Comparison of ENCODE assay signal across 8 cellular contexts in genomic region chrX:53422915-53423268, GRCh38. TPM values are rescaled to one million over a fixed set of nuclear protein-coding genes. Genes with fewer than 3 reads are reported as not detected.
DNase-seq lines count a peak whose midpoint lies in the region; ATAC-seq and TF ChIP-seq lines count a peak whose summit lies in the region.

No MANE protein-coding gene starts in this region.

- H3K27ac ChIP-seq in PC-9 = no peak overlapping the region

- H3K27me3 Mint-ChIP-seq in osteocyte (ENCODE audit: unreplicated experiment) = no peaks in the 10 kb centered on the region

- H3K27ac Mint-ChIP-seq in osteocyte (ENCODE audit: unreplicated experiment) = peak overlapping the region; percentile 99

- peak; percentile 31 for DNase-seq in DMS114 treated with DMSO at 0.1 percent for 48 hours (lab: John Stamatoyannopoulos, UW; ENCODE audit: unreplicated experiment)
- no peak for DNase-seq in PC-9
- DNase-seq in epithelial cell of proximal tubule (ENCODE audit: low read depth) = no peak
- DNase-seq in osteocyte (ENCODE audit: extremely low spot score, unreplicated experiment) = no peak
- DNase-seq in DMS153 treated with DMSO at 0.1 percent for 48 hours (lab: John Stamatoyannopoulos, UW; ENCODE audit: unreplicated experiment) = no peak
- no peak for DNase-seq in D341Med (ENCODE audit: low spot score)
- no peak for DNase-seq in epidermal melanocyte (ENCODE audit: insufficient read length, low spot score)

- no peaks in the 10 kb centered on the region for H3K4me1 ChIP-seq in PC-9 (replicated peaks; ENCODE audit: insufficient read depth)

- H2AFZ ChIP-seq in PC-9 = no peak overlapping the region

- no TSS peak for BruUV-seq in PC-9 (replicated peaks; lab: Mats Ljungman, UMichigan)

- H3K4me3 Mint-ChIP-seq in osteocyte (ENCODE audit: unreplicated experiment) = peak overlapping the region; percentile 97

- peaks cover 37% of the 10 kb centered on the region for H3K79me2 ChIP-seq in PC-9 (ENCODE audit: low read depth)

- no peaks in the 10 kb centered on the region for H3K36me3 Mint-ChIP-seq in osteocyte (ENCODE audit: unreplicated experiment)

- peak overlapping the region; percentile 69 for H3K4me2 ChIP-seq in PC-9

- CTCF ChIA-PET in PC-9 (lab: Charles Lee) = interaction anchor here (0.6 to 1.4 kb wide), 5 partner anchors 12 to 1217 kb away, joined by 3 to 5 read pairs (median 3); no protein-coding TSS in a partner anchor

- intact Hi-C loops in PC-9 (cut with micrococcal nuclease; ENCODE audit: unreplicated experiment) = loop anchor here (1.0 to 5.0 kb wide), 3 partner anchors 11 to 141 kb away; partner anchors contain the start of genes HSD17B10 and IQSEC2

- no peaks in the 10 kb centered on the region for H3K9me2 ChIP-seq in PC-9 (ENCODE audit: insufficient read depth)

- POLR2A ChIA-PET in PC-9 (lab: Charles Lee; ENCODE audit: unreplicated experiment) = interaction anchor here (0.5 to 1.2 kb wide), 6 partner anchors 79 to 1586 kb away, joined by 3 to 5 read pairs (median 4); no protein-coding TSS in a partner anchor

- H3F3A ChIP-seq in PC-9 (ENCODE audit: insufficient read depth, low read depth) = no peaks in the 10 kb centered on the region

- no peaks in the 10 kb centered on the region for H4K20me1 ChIP-seq in PC-9 (ENCODE audit: insufficient read depth)

- H3K4me1 Mint-ChIP-seq in osteocyte (ENCODE audit: unreplicated experiment) = peaks cover 18% of the 10 kb centered on the region

- H3K36me3 ChIP-seq in PC-9 (ENCODE audit: low read depth) = no peaks in the 10 kb centered on the region

- H3K4me3 ChIP-seq in PC-9 (peak overlapping the region; percentile 55), epithelial cell of proximal tubule (ENCODE audit: low read depth, low read length) (peak overlapping the region; percentile 76)

- H3K9me3 Mint-ChIP-seq in osteocyte (ENCODE audit: unreplicated experiment) = no peaks in the 10 kb centered on the region

- no peak for ATAC-seq in GM21723 (IDR thresholded peaks at IDR 0.05; ENCODE audit: unreplicated experiment)

- no peaks in the 10 kb centered on the region for H3K9me3 ChIP-seq in PC-9 (ENCODE audit: insufficient read depth, low read depth)

- no peaks in the 10 kb centered on the region for H3K27me3 ChIP-seq in PC-9 (ENCODE audit: insufficient read depth, low read depth)

- TF ChIP-seq CTCF in PC-9 (conservative IDR thresholded peaks at IDR 0.05) (no peak), epithelial cell of proximal tubule (conservative IDR thresholded peaks at IDR 0.05; ENCODE audit: low read depth, low read length) (no peak), osteocyte (IDR thresholded peaks at IDR 0.05) (no peak)

RNA-seq across cellular contexts. Expression of gene RIBC1, which starts 0.2 kb away (rescaled TPM):
- total RNA-seq in PC-9 (2021) = 2.2 and 4.5 TPM in 2 replicates
- 0.07 and 0.92 TPM in 2 replicates for total RNA-seq in epithelial cell of proximal tubule
- total RNA-seq in osteocyte = 0.47 and 0.59 TPM in 2 replicates

RNA-seq across cellular contexts. Expression of gene SMC1A, which starts 0.4 kb away (rescaled TPM):
- total RNA-seq in PC-9 (2021) (114 and 162 TPM in 2 replicates), epithelial cell of proximal tubule (40.0 and 45.1 TPM in 2 replicates), osteocyte (56.7 and 63.8 TPM in 2 replicates)

RNA-seq across cellular contexts. Expression of gene HSD17B10, which starts 11.3 kb away (rescaled TPM):
- total RNA-seq in PC-9 (2021) (204 and 234 TPM in 2 replicates), epithelial cell of proximal tubule (99.2 and 102 TPM in 2 replicates), osteocyte (85.9 and 87.1 TPM in 2 replicates)
